ENCODE assay signal across 24 cellular contexts in the genomic region with DNA sequence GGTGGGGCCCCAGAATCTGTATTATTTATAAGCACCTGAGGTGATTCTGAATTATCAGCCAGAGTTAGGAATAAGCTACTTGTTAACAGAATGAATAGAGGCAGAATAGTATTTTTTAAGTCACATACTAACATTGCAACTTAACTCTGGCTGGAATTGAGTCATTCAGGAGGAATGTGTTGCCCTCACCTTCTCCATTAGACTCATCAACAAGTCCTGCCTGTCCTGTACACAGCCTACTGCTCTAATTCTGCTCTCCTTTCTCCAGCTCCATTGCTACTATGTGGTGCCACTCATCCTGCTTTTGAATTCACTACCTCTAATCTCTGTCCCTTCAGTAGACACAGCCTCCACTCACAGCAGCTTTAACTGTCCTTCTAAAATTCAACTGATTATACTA.
DNase-seq lines count a peak whose midpoint lies in the region; ATAC-seq and TF ChIP-seq lines count a peak whose summit lies in the region.
"Had no signal": no experiment of that assay in that cellular context is flagged by ENCODE, and none has a peak within 500 bp of the region (broad histone marks: within the 10 kb centered on the region; RNA-seq: fewer than 3 reads in every experiment).

No MANE protein-coding gene starts in this region.

- H3K4me3 ChIP-seq in epithelial cell of esophagus (ENCODE audit: low read length) (no peak overlapping the region), right atrium auricular region (no peak overlapping the region), SK-N-SH (ENCODE audit: low read depth in 2 of 2, low read length in 1 of 2) (no peak overlapping the region)
- H3K4me3 ChIP-seq: gastrocnemius medialis, HAP-1, lower lobe of right lung, SJCRH30, spleen, transverse colon had no signal

- ATAC-seq in GM19467 (IDR thresholded peaks at IDR 0.05; ENCODE audit: unreplicated experiment) (no peak), GM19452 (IDR thresholded peaks at IDR 0.05; ENCODE audit: unreplicated experiment) (no peak)
- ATAC-seq: gastrocnemius medialis, lower lobe of right lung had no signal

- TF ChIP-seq EP300 in SK-N-SH (IDR thresholded peaks at IDR 0.05; ENCODE audit: borderline replicate concordance in 1 of 2, low read depth in 1 of 2, low read length in 1 of 2): no peak

- H3K4me1 ChIP-seq in right atrium auricular region: no peaks in the 10 kb centered on the region
- H3K4me1 ChIP-seq in SK-N-SH (ENCODE audit: control insufficient read depth in 1 of 2, insufficient read depth in 2 of 2, low read depth in 1 of 2, low read length in 1 of 2): peaks cover 0 to 8% of the 10 kb centered on the region in 2 experiments; a peak in 2 of 4 replicates
- H3K4me1 ChIP-seq: gastrocnemius medialis, HAP-1, lower lobe of right lung, SJCRH30, spleen, transverse colon had no signal

- no peaks in the 10 kb centered on the region for H3K9me3 ChIP-seq in right atrium auricular region
- no peaks in the 10 kb centered on the region for H3K9me3 ChIP-seq in SK-N-SH
- H3K9me3 ChIP-seq: gastrocnemius medialis, HAP-1, lower lobe of right lung, SJCRH30, spleen, transverse colon had no signal

- no peak overlapping the region for H2AFZ ChIP-seq in SK-N-SH (ENCODE audit: low read depth)

- H3F3A ChIP-seq in SK-N-SH (replicated peaks; ENCODE audit: insufficient read depth): no peaks in the 10 kb centered on the region

- no peaks in the 10 kb centered on the region for H3K79me2 ChIP-seq in SK-N-SH (ENCODE audit: insufficient read depth)

- DNase-seq in EL (peak; percentile 3), RWPE1 (ENCODE audit: low spot score) (peak; percentile 44), epithelial cell of esophagus (ENCODE audit: low read depth) (peak; percentile 87), kidney glomerular epithelial cell (lab: John Stamatoyannopoulos, UW) (peak; percentile 50), right atrium auricular region (ENCODE audit: low spot score) (no peak), SK-N-SH (no peak)
- DNase-seq: activated CD4-positive, alpha-beta memory T cell treated with anti-CD3 and anti-CD28 coated beads, Interleukin-2, amount 10 ng/mL, durations not matched to agents 7 days and 5 days; activated CD4-positive, alpha-beta T cell treated with anti-CD3 and anti-CD28 coated beads for 1 hour; activated CD8-positive, alpha-beta memory T cell treated with anti-CD3 and anti-CD28 coated beads, Interleukin-2, amount 50 U/mL, for 48 hours; aorta; DMS153; gastrocnemius medialis; hippocampal formation; immature natural killer cell; lower lobe of right lung; NCI-H1105; NCI-H1930; NCI-H526; SJCRH30; spleen; transverse colon had no signal

- no peak overlapping the region for H3K9ac ChIP-seq in SK-N-SH

- no peak overlapping the region for H3K4me2 ChIP-seq in SK-N-SH

- H3K27me3 ChIP-seq in right atrium auricular region (no peaks in the 10 kb centered on the region), SK-N-SH (ENCODE audit: insufficient read depth) (no peaks in the 10 kb centered on the region)
- H3K27me3 ChIP-seq: gastrocnemius medialis, SJCRH30, transverse colon had no signal

- H3K9me2 ChIP-seq in SK-N-SH: no peaks in the 10 kb centered on the region

- no peak for TF ChIP-seq RAD21 in SK-N-SH (IDR thresholded peaks at IDR 0.05; ENCODE audit: low read length)

- H4K20me1 ChIP-seq in SK-N-SH (ENCODE audit: insufficient read depth): no peaks in the 10 kb centered on the region

- CTCF ChIA-PET in RWPE1 (lab: Yijun Ruan, JAX) (no interaction called here), SK-N-SH (lab: Yijun Ruan, JAX) (interaction anchor here (0.9 to 2.0 kb wide), 2 partner anchors 17 to 327 kb away, joined by 4 to 5 read pairs; no protein-coding TSS in a partner anchor)

- H3K36me3 ChIP-seq in right atrium auricular region (no peaks in the 10 kb centered on the region), SK-N-SH (replicated peaks in 1 of 2; ENCODE audit: control insufficient read depth in 1 of 2, insufficient read depth in 2 of 2, low read length in 1 of 2) (no peaks in the 10 kb centered on the region)
- H3K36me3 ChIP-seq: gastrocnemius medialis, HAP-1, lower lobe of right lung, SJCRH30, spleen, transverse colon had no signal

- POLR2A ChIA-PET in RWPE1 (lab: Yijun Ruan, JAX; ENCODE audit: low non-redundant PET): no interaction called here
- POLR2A ChIA-PET in SK-N-SH (lab: Yijun Ruan, JAX): no interaction called here

- no peak for TF ChIP-seq CTCF in RWPE1 (conservative IDR thresholded peaks at IDR 0.05; ENCODE audit: low read depth)
- TF ChIP-seq CTCF in epithelial cell of esophagus (IDR thresholded peaks at IDR 0.05; ENCODE audit: insufficient read depth, low read depth, low read length, missing control alignments): no peak
- no peak for TF ChIP-seq CTCF in right atrium auricular region (IDR thresholded peaks at IDR 0.05)
- no peak for TF ChIP-seq CTCF in SK-N-SH (IDR thresholded peaks at IDR 0.05)

- no peak overlapping the region for H3K27ac ChIP-seq in RWPE1
- no peak overlapping the region for H3K27ac ChIP-seq in right atrium auricular region
- H3K27ac ChIP-seq in SK-N-SH (ENCODE audit: low read depth in 2 of 2, low read length in 1 of 2): no peak overlapping the region
- H3K27ac ChIP-seq: gastrocnemius medialis, lower lobe of right lung, SJCRH30, spleen, transverse colon had no signal

TF ChIP-seq in SK-N-SH, 30 proteins besides CTCF, POLR2A, EP300 and RAD21:
- no peak for TF ChIP-seq EZH2phosphoT487 (IDR thresholded peaks at IDR 0.05; ENCODE audit: borderline replicate concordance, low read depth)
- TF ChIP-seq, protein P1, sequence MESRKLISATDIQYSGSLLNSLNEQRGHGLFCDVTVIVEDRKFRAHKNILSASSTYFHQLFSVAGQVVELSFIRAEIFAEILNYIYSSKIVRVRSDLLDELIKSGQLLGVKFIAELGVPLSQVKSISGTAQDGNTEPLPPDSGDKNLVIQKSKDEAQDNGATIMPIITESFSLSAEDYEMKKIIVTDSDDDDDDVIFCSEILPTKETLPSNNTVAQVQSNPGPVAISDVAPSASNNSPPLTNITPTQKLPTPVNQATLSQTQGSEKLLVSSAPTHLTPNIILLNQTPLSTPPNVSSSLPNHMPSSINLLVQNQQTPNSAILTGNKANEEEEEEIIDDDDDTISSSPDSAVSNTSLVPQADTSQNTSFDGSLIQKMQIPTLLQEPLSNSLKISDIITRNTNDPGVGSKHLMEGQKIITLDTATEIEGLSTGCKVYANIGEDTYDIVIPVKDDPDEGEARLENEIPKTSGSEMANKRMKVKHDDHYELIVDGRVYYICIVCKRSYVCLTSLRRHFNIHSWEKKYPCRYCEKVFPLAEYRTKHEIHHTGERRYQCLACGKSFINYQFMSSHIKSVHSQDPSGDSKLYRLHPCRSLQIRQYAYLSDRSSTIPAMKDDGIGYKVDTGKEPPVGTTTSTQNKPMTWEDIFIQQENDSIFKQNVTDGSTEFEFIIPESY (IDR thresholded peaks at IDR 0.05; ENCODE audit: borderline replicate concordance, low read depth): no peak
- TF ChIP-seq FOXM1 (IDR thresholded peaks at IDR 0.05; ENCODE audit: low read depth): no peak
- TF ChIP-seq, protein P2, sequence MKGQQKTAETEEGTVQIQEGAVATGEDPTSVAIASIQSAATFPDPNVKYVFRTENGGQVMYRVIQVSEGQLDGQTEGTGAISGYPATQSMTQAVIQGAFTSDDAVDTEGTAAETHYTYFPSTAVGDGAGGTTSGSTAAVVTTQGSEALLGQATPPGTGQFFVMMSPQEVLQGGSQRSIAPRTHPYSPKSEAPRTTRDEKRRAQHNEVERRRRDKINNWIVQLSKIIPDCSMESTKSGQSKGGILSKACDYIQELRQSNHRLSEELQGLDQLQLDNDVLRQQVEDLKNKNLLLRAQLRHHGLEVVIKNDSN (IDR thresholded peaks at IDR 0.05; ENCODE audit: borderline replicate concordance, low read depth): no peak

Comparison
In these comparisons a context has a peak if more than half of its experiments do, and no peak if none do; other contexts are left out.
1. DNase-seq: peak in EL (single experiment), RWPE1 (single experiment), epithelial cell of esophagus (single experiment) and kidney glomerular epithelial cell (single experiment); none in right atrium auricular region (single experiment) and SK-N-SH (single experiment).